In genomic region chr6:124924333-124924759, GRCh38 we compare ENCODE assay signal across 24 cellular contexts. TPM values are rescaled to one million over a fixed set of nuclear protein-coding genes. Genes with fewer than 3 reads are reported as not detected.
DNase-seq lines count a peak whose midpoint lies in the region; ATAC-seq and TF ChIP-seq lines count a peak whose summit lies in the region.
"Had no signal": no experiment of that assay in that cellular context is flagged by ENCODE, and none has a peak within 500 bp of the region (broad histone marks: within the 10 kb centered on the region; RNA-seq: fewer than 3 reads in every experiment).

No MANE protein-coding gene starts in this region.

- WGBS in sigmoid colon, 2 donors: 35 to 39% methylated on average over 3 of the region's 3 CpGs

- TF ChIP-seq CTCF in sigmoid colon (IDR thresholded peaks at IDR 0.05): no peak

- H3K27ac ChIP-seq in sigmoid colon: peak overlapping the region in 3 of 4 donors; percentile 76 to 79 (median 76)
- H3K27ac ChIP-seq: 22Rv1, epithelial cell of prostate, gastroesophageal sphincter, stomach had no signal

- peaks cover 0 to 17% (median 16%) of the 10 kb centered on the region in 4 donors for H3K4me1 ChIP-seq in sigmoid colon
- H3K4me1 ChIP-seq: stomach had no signal

- intact Hi-C loops in sigmoid colon (cut with DNase I): no loop called here

- ATAC-seq in HG02798 (IDR thresholded peaks at IDR 0.05; ENCODE audit: poor library complexity, unreplicated experiment) (no peak), HG02571 (IDR thresholded peaks at IDR 0.05; ENCODE audit: unreplicated experiment) (no peak)
- ATAC-seq: activated CD8-positive, alpha-beta T cell treated with anti-CD3 and anti-CD28 coated beads, Interleukin-2, amount 10 ng/mL, durations not matched to agents 7 days and 5 days; gastroesophageal sphincter; K562; left cardiac atrium; SK-N-SH treated with all-trans-retinoic acid at 6 μM for 48 hours had no signal

- H3K4me3 ChIP-seq in sigmoid colon: peak overlapping the region in 2 of 4 donors; percentile 11 to 17
- H3K4me3 ChIP-seq: gastroesophageal sphincter, K562, stomach had no signal

- H3K9me3 ChIP-seq in sigmoid colon: no peaks in the 10 kb centered on the region
- H3K9me3 ChIP-seq: gastroesophageal sphincter had no signal

- no peak for TF ChIP-seq POLR2A in sigmoid colon (IDR thresholded peaks at IDR 0.05)

- DNase-seq in DMS53 (lab: John Stamatoyannopoulos, UW) (peak; percentile 2), DMS53 treated with DMSO at 0.1 percent for 48 hours (lab: John Stamatoyannopoulos, UW; ENCODE audit: unreplicated experiment) (no peak), M059J (ENCODE audit: low read depth) (peak; percentile 83), fibroblast of peridontal ligament (ENCODE audit: extremely low read depth) (peak; percentile 35), sigmoid colon (peak; percentile 66), NCI-H226 (no peak)
- DNase-seq: activated CD8-positive, alpha-beta T cell treated with anti-CD3 and anti-CD28 coated beads, Interleukin-2, amount 10 ng/mL, durations not matched to agents 7 days and 5 days; activated naive CD4-positive, alpha-beta T cell; activated T-cell treated with anti-CD3 and anti-CD28 coated beads, Interleukin-2, amount 50 U/mL, for 1 hour; amygdala; central memory CD4-positive, alpha-beta T cell; left cardiac atrium; NCI-H1930; small intestine; stimulated activated CD4-positive, alpha-beta T cell treated with anti-CD3 and anti-CD28 coated beads, Interleukin-4, amount 100 ng/mL, for 1 hour; stomach had no signal

- no peaks in the 10 kb centered on the region for H3K27me3 ChIP-seq in sigmoid colon
- H3K27me3 ChIP-seq: gastroesophageal sphincter, stomach had no signal

- peak in 2 of 4 donors; percentile 40 to 49 for TF ChIP-seq EP300 in sigmoid colon (IDR thresholded peaks at IDR 0.05)

- no peaks in the 10 kb centered on the region for H3K36me3 ChIP-seq in sigmoid colon
- H3K36me3 ChIP-seq: gastroesophageal sphincter had no signal

RNA-seq across cellular contexts. Expression of gene RNF217, which starts 37.9 kb away (rescaled TPM):
- total RNA-seq in M059J (2014; rRNA removed; shearing (Covaris generic)): 10.6 and 12.0 TPM in 2 replicates
- total RNA-seq in sigmoid colon: 10 to 100 TPM; 35.7 to 55.9 (median 49.2) TPM
- polyA plus RNA-seq in sigmoid colon: 1 to 10 TPM; 1.8 to 3.0 (median 1.8) TPM
- total RNA-seq: B cell had no signal

Comparison
In these comparisons a context has a peak if more than half of its experiments do, and no peak if none do; other contexts are left out.
1. DNase-seq: peak in DMS53 (single experiment), M059J (single experiment), fibroblast of peridontal ligament (single experiment) and sigmoid colon (single experiment); none in DMS53 treated with DMSO at 0.1 percent for 48 hours (single experiment) and NCI-H226 (single experiment).